Comparison of ENCODE assay signal across 8 cellular contexts in genomic region chr1:226737819-226738420, GRCh38. TPM values are rescaled to one million over a fixed set of nuclear protein-coding genes. Genes with fewer than 3 reads are reported as not detected.
DNase-seq lines count a peak whose midpoint lies in the region; ATAC-seq lines count a peak whose summit lies in the region.

No MANE protein-coding gene starts in this region.

- peaks cover 37 to 49% of the 10 kb centered on the region in 2 donors for H3K36me3 Mint-ChIP-seq in CD4-positive, alpha-beta memory T cell

- H3K9ac ChIP-seq in mucosa of rectum (ENCODE audit: low read depth in 1 of 2, low read length in 2 of 2) = peak overlapping the region; percentile 77 to 86

- DNase-seq in CD4-positive, alpha-beta memory T cell = peak in 4 of 5 donors; percentile 48 to 72 (median 53)
- peak; percentile 32 for DNase-seq in NCI-H1694 (lab: John Stamatoyannopoulos, UW)
- peak; percentile 56 for DNase-seq in activated CD8-positive, alpha-beta memory T cell treated with anti-CD3 and anti-CD28 coated beads, Interleukin-2, amount 50 U/mL, for 4 hours

- intact Hi-C loops in CD4-positive, alpha-beta memory T cell (cut with micrococcal nuclease) = loop anchor here (2.0 kb wide), 4 partner anchors 35 to 201 kb away; no protein-coding TSS in a partner anchor

- peaks cover 0 to 2% of the 10 kb centered on the region in 2 donors for H3K27me3 Mint-ChIP-seq in CD4-positive, alpha-beta memory T cell

- CTCF ChIA-PET in CD4-positive, alpha-beta memory T cell (lab: Charles Lee; ENCODE audit: partially characterized antibody) = interaction anchor here (1.0 to 2.2 kb wide), 2 partner anchors 26 to 103 kb away, joined by 3 to 14 read pairs; no protein-coding TSS in a partner anchor

- H3K4me3 Mint-ChIP-seq in CD4-positive, alpha-beta memory T cell = peak overlapping the region; percentile 90 to 99 (median 95)

- peak; percentile 19 for ATAC-seq in GM21390 (IDR thresholded peaks at IDR 0.05; ENCODE audit: unreplicated experiment)
- peak; percentile 54 for ATAC-seq in esophagus mucosa
- ATAC-seq in HG03378 (IDR thresholded peaks at IDR 0.05; ENCODE audit: unreplicated experiment) = no peak

- peaks cover 12% of the 10 kb centered on the region for H3K36me3 ChIP-seq in CD4-positive, alpha-beta memory T cell (ENCODE audit: insufficient read depth, low read length)
- H3K36me3 ChIP-seq in mucosa of rectum (ENCODE audit: control insufficient read depth in 2 of 2, insufficient read depth in 2 of 2, low read length in 2 of 2) (peaks cover 4 to 8% of the 10 kb centered on the region in 2 donors), thymus (ENCODE audit: control insufficient read depth, insufficient read depth) (peaks cover 40% of the 10 kb centered on the region)

- H3K4me1 Mint-ChIP-seq in CD4-positive, alpha-beta memory T cell = peaks cover 18 to 52% (median 33%) of the 10 kb centered on the region in 4 donors

- POLR2A ChIA-PET in CD4-positive, alpha-beta memory T cell (lab: Charles Lee; ENCODE audit: partially characterized antibody) = interaction anchor here (0.8 to 4.7 kb wide), 15 partner anchors 40 to 330 kb away, joined by 3 to 42 read pairs (median 7); partner anchors contain the start of gene PARP1

- H3K9me3 ChIP-seq in CD4-positive, alpha-beta memory T cell (ENCODE audit: control insufficient read depth in 1 of 2, low read length in 2 of 2) = no peaks in the 10 kb centered on the region
- no peaks in the 10 kb centered on the region for H3K9me3 ChIP-seq in mucosa of rectum (ENCODE audit: control insufficient read depth in 2 of 2, low read length in 2 of 2)
- no peaks in the 10 kb centered on the region for H3K9me3 ChIP-seq in thymus (ENCODE audit: control insufficient read depth)

- peak overlapping the region; percentile 85 for H3K27ac ChIP-seq in CD4-positive, alpha-beta memory T cell (ENCODE audit: low read depth, low read length)
- H3K27ac ChIP-seq in mucosa of rectum (ENCODE audit: low read depth in 2 of 2, low read length in 2 of 2) = peak overlapping the region; percentile 78 to 81
- H3K27ac ChIP-seq in thymus (ENCODE audit: low read depth) = peak overlapping the region; percentile 89

- H3K4me1 ChIP-seq in CD4-positive, alpha-beta memory T cell (ENCODE audit: insufficient read depth, low read length) = peaks cover 45% of the 10 kb centered on the region
- peaks cover 6 to 8% of the 10 kb centered on the region in 2 donors for H3K4me1 ChIP-seq in mucosa of rectum (ENCODE audit: control insufficient read depth in 2 of 2, insufficient read depth in 2 of 2, low read length in 2 of 2)
- H3K4me1 ChIP-seq in thymus (ENCODE audit: control insufficient read depth, insufficient read depth, low read length) = peaks cover 32% of the 10 kb centered on the region

- H3K4me3 ChIP-seq in CD4-positive, alpha-beta memory T cell (ENCODE audit: low read length in 2 of 2) = peak overlapping the region; percentile 95 to 98
- peak overlapping the region; percentile 72 to 92 for H3K4me3 ChIP-seq in mucosa of rectum (ENCODE audit: low read length in 2 of 2)
- peak overlapping the region; percentile 79 for H3K4me3 ChIP-seq in thymus (ENCODE audit: low read length)

- H3K27me3 ChIP-seq in CD4-positive, alpha-beta memory T cell (ENCODE audit: insufficient read depth, low read length) = no peaks in the 10 kb centered on the region
- H3K27me3 ChIP-seq in mucosa of rectum (ENCODE audit: control insufficient read depth in 2 of 2, insufficient read depth in 2 of 2, low read length in 2 of 2) (no peaks in the 10 kb centered on the region), thymus (ENCODE audit: control insufficient read depth, insufficient read depth) (no peaks in the 10 kb centered on the region)

- under 1% methylated on average over 49 of the region's 49 CpGs for WGBS in thymus

- H3K9me3 Mint-ChIP-seq in CD4-positive, alpha-beta memory T cell = peaks cover 0 to 2% (median 0%) of the 10 kb centered on the region in 8 donors

- peak overlapping the region; percentile 82 to 100 (median 86) for H3K27ac Mint-ChIP-seq in CD4-positive, alpha-beta memory T cell

RNA-seq across cellular contexts. Expression of gene ITPKB, which starts 1.2 kb away (rescaled TPM):
- total RNA-seq in CD4-positive, alpha-beta memory T cell = 100 to 1,000 TPM; 156 to 159 TPM
- 10 to 100 TPM; 52.2 to 52.3 TPM for polyA plus RNA-seq in CD4-positive, alpha-beta memory T cell
- 10.9 TPM for total RNA-seq in esophagus mucosa
- 32.0 TPM for polyA plus RNA-seq in thymus

Comparison
In these comparisons a context has a peak if more than half of its experiments do, and no peak if none do; other contexts are left out.
1. RNA of gene ITPKB, which starts 1.2 kb away (total RNA-seq): 156 to 159 TPM in CD4-positive, alpha-beta memory T cell; 10.9 TPM in esophagus mucosa (single experiment); every median in the first group is over 10 times any median in the second.
2. Peak in every context shown above with its lines, with median percentiles within 50 percentile points of each other: DNase-seq, H3K27ac ChIP-seq and H3K4me3 ChIP-seq.